ENCODE assay signal across 1 cellular context in the genomic region with DNA sequence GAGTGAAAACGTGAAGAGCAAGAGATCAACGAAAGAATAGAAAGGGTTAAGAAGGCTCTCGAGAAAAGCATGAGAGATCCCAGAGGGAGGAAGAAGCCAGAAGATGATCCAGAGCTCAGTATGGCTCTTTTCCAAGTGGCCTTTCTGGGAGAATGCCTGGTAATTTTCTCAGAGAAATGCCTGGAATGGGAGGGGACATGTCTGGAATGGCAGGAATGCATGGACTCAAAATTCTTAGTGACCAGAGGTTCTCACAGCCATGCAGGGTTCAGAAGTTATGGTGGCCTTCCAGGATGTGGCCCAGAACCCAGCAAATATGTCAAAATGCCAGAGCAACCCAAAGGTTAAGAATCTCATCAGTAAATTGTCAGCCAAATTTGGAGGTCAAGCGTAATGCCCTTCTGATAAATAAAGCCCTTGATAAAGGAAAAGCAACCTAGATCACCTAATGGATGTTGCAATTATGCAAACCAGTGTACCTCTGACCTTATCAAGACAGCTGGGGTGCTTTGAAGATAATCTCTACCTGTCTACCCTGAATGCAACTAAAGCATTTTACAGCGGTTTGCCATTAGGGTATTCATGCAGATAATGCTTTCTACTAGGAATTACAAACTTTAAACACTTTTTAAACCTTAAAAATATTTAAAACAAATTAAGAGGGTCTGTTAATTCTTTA.
TF ChIP-seq lines count a peak whose summit lies in the region.

No MANE protein-coding gene starts in this region.

TF ChIP-seq in HepG2, 621 proteins besides CTCF, POLR2A, EP300 and RAD21:
- TF ChIP-seq NR1H2 (CRISPR knock-in tag; IDR thresholded peaks at IDR 0.05; ENCODE audit: borderline replicate concordance, low read depth): no peak
- TF ChIP-seq ARID2 (CRISPR knock-in tag; IDR thresholded peaks at IDR 0.05; ENCODE audit: borderline replicate concordance): no peak
- TF ChIP-seq, protein P1, sequence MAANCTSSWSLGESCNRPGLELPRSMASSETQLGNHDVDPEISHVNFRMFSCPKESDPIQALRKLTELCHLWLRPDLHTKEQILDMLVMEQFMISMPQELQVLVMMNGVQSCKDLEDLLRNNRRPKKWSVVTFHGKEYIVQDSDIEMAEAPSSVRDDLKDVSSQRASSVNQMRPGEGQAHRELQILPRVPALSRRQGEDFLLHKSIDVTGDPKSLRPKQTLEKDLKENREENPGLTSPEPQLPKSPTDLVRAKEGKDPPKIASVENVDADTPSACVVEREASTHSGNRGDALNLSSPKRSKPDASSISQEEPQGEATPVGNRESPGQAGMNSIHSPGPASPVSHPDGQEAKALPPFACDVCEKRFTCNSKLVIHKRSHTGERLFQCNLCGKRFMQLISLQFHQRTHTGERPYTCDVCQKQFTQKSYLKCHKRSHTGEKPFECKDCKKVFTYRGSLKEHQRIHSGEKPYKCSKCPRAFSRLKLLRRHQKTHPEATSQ (CRISPR knock-in tag; IDR thresholded peaks at IDR 0.05; ENCODE audit: borderline replicate concordance): no peak
- TF ChIP-seq MAFK (conservative IDR thresholded peaks at IDR 0.05 in 1 of 2, IDR thresholded peaks at IDR 0.05 in 1 of 2; ENCODE audit: low read length in 2 of 2): no peak
- no peak for TF ChIP-seq NR2C2 (CRISPR knock-in tag; IDR thresholded peaks at IDR 0.05; ENCODE audit: borderline replicate concordance)
- TF ChIP-seq SMARCE1 (IDR thresholded peaks at IDR 0.05; ENCODE audit: borderline replicate concordance): no peak
- TF ChIP-seq MED8 (CRISPR knock-in tag; IDR thresholded peaks at IDR 0.05; ENCODE audit: insufficient replicate concordance): no peak
- peak; percentile 82 for TF ChIP-seq TEAD3 (CRISPR knock-in tag; optimal IDR thresholded peaks at IDR 0.05; ENCODE audit: borderline replicate concordance)
